ENCODE assay signal across 14 cellular contexts in the genomic region with DNA sequence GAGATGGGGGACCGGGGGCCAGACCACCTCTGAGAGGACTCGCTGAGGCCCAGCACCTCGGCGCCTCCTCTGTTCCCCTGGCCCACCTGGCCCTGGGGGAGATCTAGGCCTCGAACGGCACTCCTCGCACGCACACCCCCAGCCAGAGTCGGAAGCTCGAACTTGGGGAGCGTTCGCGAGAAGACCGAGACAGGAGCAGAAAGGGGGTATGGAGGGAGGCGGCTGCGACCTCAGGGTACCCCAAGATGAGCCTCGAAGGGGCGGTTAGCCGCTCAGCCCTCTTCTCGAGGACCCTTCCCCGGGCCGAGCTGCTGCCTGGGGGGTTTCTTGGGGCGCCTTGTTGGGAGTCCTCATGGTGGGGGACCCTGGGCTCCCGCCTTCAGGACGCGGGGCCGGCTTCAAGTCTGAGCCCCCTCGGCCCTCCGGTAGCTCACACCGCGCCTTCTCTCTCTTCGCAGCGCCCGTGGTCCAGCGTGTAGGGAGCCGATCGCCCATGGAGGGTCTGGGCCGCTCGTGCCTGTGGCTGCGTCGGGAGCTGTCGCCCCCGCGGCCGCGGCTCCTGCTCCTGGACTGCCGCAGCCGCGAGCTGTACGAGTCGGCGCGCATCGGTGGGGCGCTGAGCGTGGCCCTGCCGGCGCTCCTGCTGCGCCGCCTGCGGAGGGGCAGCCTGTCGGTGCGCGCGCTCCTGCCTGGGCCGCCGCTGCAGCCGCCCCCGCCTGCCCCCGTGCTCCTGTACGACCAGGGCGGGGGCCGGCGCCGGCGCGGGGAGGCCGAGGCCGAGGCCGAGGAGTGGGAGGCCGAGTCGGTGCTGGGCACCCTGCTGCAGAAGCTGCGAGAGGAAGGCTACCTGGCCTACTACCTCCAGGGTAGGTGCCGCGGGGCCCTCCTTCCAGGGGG. TPM values are rescaled to one million over a fixed set of nuclear protein-coding genes. Genes with fewer than 3 reads are reported as not detected.
A peak's percentile ranks its signal among the peaks of the same experiment; 100 is the strongest.
DNase-seq lines count a peak whose midpoint lies in the region; ATAC-seq, FAIRE-seq and TF ChIP-seq lines count a peak whose summit lies in the region.
"Had no signal": no experiment of that assay in that cellular context is flagged by ENCODE, and none has a peak within 500 bp of the region (broad histone marks: within the 10 kb centered on the region; RNA-seq: fewer than 3 reads in every experiment).

No MANE protein-coding gene starts in this region.

- ATAC-seq in HG03520 (IDR thresholded peaks at IDR 0.05; ENCODE audit: unreplicated experiment) (no peak), HG03457 (IDR thresholded peaks at IDR 0.05; ENCODE audit: unreplicated experiment) (no peak), GM18502 (IDR thresholded peaks at IDR 0.05; ENCODE audit: poor library complexity, unreplicated experiment) (no peak)

- TF ChIP-seq CTCF in endothelial cell of umbilical vein (IDR thresholded peaks at IDR 0.05; ENCODE audit: extremely low read depth in 1 of 2, insufficient read depth in 1 of 2, low read depth in 1 of 2, low read length in 2 of 2) (no peak), osteoblast (IDR thresholded peaks at IDR 0.05; ENCODE audit: extremely low read depth, low read depth, low read length) (no peak)

- H3K4me1 Mint-ChIP-seq in IgD-negative memory B cell, result peaks cover 0 to 2% (median 0%) of the 10 kb centered on the region in 3 donors

- no peak overlapping the region for H3K9ac ChIP-seq in endothelial cell of umbilical vein (replicated peaks; ENCODE audit: extremely low read depth, insufficient read depth, low read length)

- peak overlapping the region in 3 of 4 donors; percentile 28 to 74 (median 30) for H3K4me3 Mint-ChIP-seq in IgD-negative memory B cell
- H3K4me3 Mint-ChIP-seq: activated naive CD8-positive, alpha-beta T cell treated with anti-CD3 and anti-CD28 coated beads for 36 hours had no signal

- no peak overlapping the region for H3K4me3 ChIP-seq in endothelial cell of umbilical vein (replicated peaks in 1 of 3; ENCODE audit: insufficient read depth in 1 of 3, low read depth in 1 of 3, low read length in 3 of 3)
- no peak overlapping the region for H3K4me3 ChIP-seq in osteoblast (ENCODE audit: insufficient read depth, low read length)

- dilution Hi-C loops in endothelial cell of umbilical vein (cut with MboI; ENCODE audit: extremely low pct_ligation_motif_present, low sequenced_read_pairs), result no loop called here

- POLR2A ChIA-PET in endothelial cell of umbilical vein (lab: Charles Lee), result no interaction called here

- H3K9me3 ChIP-seq in endothelial cell of umbilical vein (replicated peaks; ENCODE audit: control insufficient read depth, insufficient read depth, low read length), result no peaks in the 10 kb centered on the region
- H3K9me3 ChIP-seq in osteoblast (ENCODE audit: low read depth, low read length), result no peaks in the 10 kb centered on the region

- H3K36me3 Mint-ChIP-seq in IgD-negative memory B cell, result no peaks in the 10 kb centered on the region
- H3K36me3 Mint-ChIP-seq: activated naive CD8-positive, alpha-beta T cell treated with anti-CD3 and anti-CD28 coated beads for 36 hours had no signal

- BruUV-seq in endothelial cell of umbilical vein (replicated peaks; lab: Mats Ljungman, UMichigan), result no TSS peak

- no peaks in the 10 kb centered on the region for H3K4me1 ChIP-seq in endothelial cell of umbilical vein (ENCODE audit: control insufficient read depth, extremely low read depth, insufficient read depth, low read length)
- no peaks in the 10 kb centered on the region for H3K4me1 ChIP-seq in osteoblast (ENCODE audit: insufficient read depth, low read length)

- CTCF ChIA-PET in endothelial cell of umbilical vein (lab: Charles Lee), result interaction anchor here (1.0 to 2.8 kb wide), 5 partner anchors 9 to 615 kb away, joined by 3 to 11 read pairs (median 4); no protein-coding TSS in a partner anchor

- no peak for TF ChIP-seq POLR2A in endothelial cell of umbilical vein (IDR thresholded peaks at IDR 0.05; ENCODE audit: low read depth, low read length)

- H3K27me3 Mint-ChIP-seq in IgD-negative memory B cell, result peaks cover 14% of the 10 kb centered on the region

- DNase-seq in D341Med (ENCODE audit: low spot score), result peak; percentile 9
- no peak for DNase-seq in endothelial cell of umbilical vein (ENCODE audit: low read depth, low spot score)
- DNase-seq in osteoblast (ENCODE audit: insufficient read length, low spot score, missing footprints), result peak; percentile 81
- no peak for DNase-seq in NCI-H82 treated with DMSO at 0.1 percent for 48 hours (lab: John Stamatoyannopoulos, UW; ENCODE audit: unreplicated experiment)
- DNase-seq: activated naive CD8-positive, alpha-beta T cell treated with anti-CD3 and anti-CD28 coated beads for 36 hours; NCI-H1105 treated with DMSO at 0.1 percent for 48 hours had no signal

- H3K27me3 ChIP-seq in endothelial cell of umbilical vein (ENCODE audit: control insufficient read depth in 2 of 2, insufficient read depth in 2 of 2, low read length in 2 of 2) (peaks cover 44 to 46% of the 10 kb centered on the region in 2 experiments), osteoblast (ENCODE audit: insufficient read depth, low read length) (peaks cover 34% of the 10 kb centered on the region)

- H3K27ac ChIP-seq in endothelial cell of umbilical vein (ENCODE audit: insufficient read depth, low read depth, low read length) (no peak overlapping the region), osteoblast (ENCODE audit: low read depth, low read length) (no peak overlapping the region)
- H3K27ac ChIP-seq: dorsolateral prefrontal cortex, HL-60, skin epidermis had no signal

- no peak overlapping the region for H3K27ac Mint-ChIP-seq in IgD-negative memory B cell
- H3K27ac Mint-ChIP-seq: activated naive CD8-positive, alpha-beta T cell treated with anti-CD3 and anti-CD28 coated beads for 36 hours had no signal

- no peaks in the 10 kb centered on the region for H3K79me2 ChIP-seq in endothelial cell of umbilical vein (ENCODE audit: control insufficient read depth, insufficient read depth, low read length)
- no peaks in the 10 kb centered on the region for H3K79me2 ChIP-seq in osteoblast (ENCODE audit: insufficient read depth, low read length)

- no peak for FAIRE-seq in endothelial cell of umbilical vein (lab: Jason Lieb, UNC)

- intact Hi-C loops in endothelial cell of umbilical vein (cut with micrococcal nuclease), result no loop called here

- no peaks in the 10 kb centered on the region for H4K20me1 ChIP-seq in endothelial cell of umbilical vein (replicated peaks; ENCODE audit: control insufficient read depth, extremely low read depth, insufficient read depth, low read length)
- no peaks in the 10 kb centered on the region for H4K20me1 ChIP-seq in osteoblast (ENCODE audit: insufficient read depth, low read length)

- H2AFZ ChIP-seq in endothelial cell of umbilical vein (ENCODE audit: low read depth, low read length), result no peak overlapping the region
- H2AFZ ChIP-seq in osteoblast (ENCODE audit: low read length), result no peak overlapping the region

- no peaks in the 10 kb centered on the region for H3K9me1 ChIP-seq in endothelial cell of umbilical vein (replicated peaks; ENCODE audit: control insufficient read depth, extremely low read depth, insufficient read depth, low read length)

- no peaks in the 10 kb centered on the region for H3K36me3 ChIP-seq in endothelial cell of umbilical vein (ENCODE audit: control insufficient read depth in 2 of 2, extremely low read depth in 1 of 2, insufficient read depth in 2 of 2, low read length in 2 of 2)
- H3K36me3 ChIP-seq in osteoblast (ENCODE audit: insufficient read depth, low read length), result no peaks in the 10 kb centered on the region

- H3K4me2 ChIP-seq in endothelial cell of umbilical vein (ENCODE audit: insufficient read depth, low read length), result no peak overlapping the region
- no peak overlapping the region for H3K4me2 ChIP-seq in osteoblast (ENCODE audit: insufficient read depth, low read length)

- peaks cover 0 to 1% (median 0%) of the 10 kb centered on the region in 3 donors for H3K9me3 Mint-ChIP-seq in IgD-negative memory B cell
- H3K9me3 Mint-ChIP-seq: activated naive CD8-positive, alpha-beta T cell treated with anti-CD3 and anti-CD28 coated beads for 36 hours had no signal

RNA-seq across cellular contexts. Expression of a gene that starts 0.7 kb away (rescaled TPM):
- polyA plus RNA-seq in IgD-negative memory B cell (not detected), endothelial cell of umbilical vein (0.04 and 0.05 TPM in 2 replicates)
- total RNA-seq in endothelial cell of umbilical vein (0.35 TPM in 1 of 2 replicates, not detected in the other), osteoblast (under 0.01 TPM in 2 replicates)
- 0.09 and 0.14 TPM in 2 replicates for polyA plus RNA-seq in endothelial cell of umbilical vein (2011; cell fraction: cytosol; rRNA removed)
- 0.05 TPM in 1 of 2 replicates, not detected in the other for polyA plus RNA-seq in endothelial cell of umbilical vein (2011; cell fraction: nucleus; rRNA removed)
- 0.19 and 0.29 TPM in 2 replicates for polyA plus RNA-seq in endothelial cell of umbilical vein (2012)
- 0.19 and 0.74 TPM in 2 replicates for polyA minus RNA-seq in endothelial cell of umbilical vein
- polyA minus RNA-seq in endothelial cell of umbilical vein (2011; cell fraction: cytosol; rRNA and poly(A)+ RNA removed), result 22.1 TPM
- not detected in 2 replicates for polyA minus RNA-seq in endothelial cell of umbilical vein (2011; cell fraction: nucleus; rRNA and poly(A)+ RNA removed)
- total RNA-seq: mononuclear cell had no signal

RNA-seq across cellular contexts. Expression of a gene that starts 25.9 kb away (rescaled TPM):
- polyA plus RNA-seq in IgD-negative memory B cell (not detected), endothelial cell of umbilical vein (0.12 and 0.37 TPM in 2 replicates)
- total RNA-seq in endothelial cell of umbilical vein (not detected in 2 replicates), osteoblast (0.29 and 0.36 TPM in 2 replicates)
- not detected in 2 replicates for polyA plus RNA-seq in endothelial cell of umbilical vein (2011; cell fraction: cytosol; rRNA removed)
- polyA plus RNA-seq in endothelial cell of umbilical vein (2011; cell fraction: nucleus; rRNA removed), result 0.42 and 0.59 TPM in 2 replicates
- not detected in 2 replicates for polyA plus RNA-seq in endothelial cell of umbilical vein (2012)
- polyA minus RNA-seq in endothelial cell of umbilical vein, result 1.3 TPM in 1 of 2 replicates, not detected in the other
- not detected for polyA minus RNA-seq in endothelial cell of umbilical vein (2011; cell fraction: cytosol; rRNA and poly(A)+ RNA removed)
- not detected in 2 replicates for polyA minus RNA-seq in endothelial cell of umbilical vein (2011; cell fraction: nucleus; rRNA and poly(A)+ RNA removed)

RNA-seq across cellular contexts. Expression of a gene that starts 40.0 kb away (rescaled TPM):
- polyA plus RNA-seq in IgD-negative memory B cell, result 0.08 TPM
- total RNA-seq in endothelial cell of umbilical vein, result 23.6 and 28.8 TPM in 2 replicates
- 22.7 and 22.8 TPM in 2 replicates for polyA plus RNA-seq in endothelial cell of umbilical vein
- 14.4 and 18.5 TPM in 2 replicates for polyA plus RNA-seq in endothelial cell of umbilical vein (2011; cell fraction: cytosol; rRNA removed)
- 23.1 and 36.6 TPM in 2 replicates for polyA plus RNA-seq in endothelial cell of umbilical vein (2011; cell fraction: nucleus; rRNA removed)
- 23.1 and 25.7 TPM in 2 replicates for polyA plus RNA-seq in endothelial cell of umbilical vein (2012)
- polyA minus RNA-seq in endothelial cell of umbilical vein, result 42.5 and 44.1 TPM in 2 replicates
- 35.0 TPM for polyA minus RNA-seq in endothelial cell of umbilical vein (2011; cell fraction: cytosol; rRNA and poly(A)+ RNA removed)
- polyA minus RNA-seq in endothelial cell of umbilical vein (2011; cell fraction: nucleus; rRNA and poly(A)+ RNA removed), result 10.9 and 18.4 TPM in 2 replicates
- total RNA-seq in osteoblast, result 15.3 and 19.5 TPM in 2 replicates

RNA-seq across cellular contexts. Expression of a gene that starts 48.8 kb away (rescaled TPM):
- polyA plus RNA-seq in IgD-negative memory B cell (56.1 TPM), endothelial cell of umbilical vein (37.0 and 42.9 TPM in 2 replicates)
- total RNA-seq in endothelial cell of umbilical vein (20.8 and 21.3 TPM in 2 replicates), osteoblast (29.3 and 33.0 TPM in 2 replicates)
- 26.8 and 30.4 TPM in 2 replicates for polyA plus RNA-seq in endothelial cell of umbilical vein (2011; cell fraction: cytosol; rRNA removed)
- 11.8 and 14.3 TPM in 2 replicates for polyA plus RNA-seq in endothelial cell of umbilical vein (2011; cell fraction: nucleus; rRNA removed)
- 22.0 and 25.3 TPM in 2 replicates for polyA plus RNA-seq in endothelial cell of umbilical vein (2012)
- 16.5 and 17.2 TPM in 2 replicates for polyA minus RNA-seq in endothelial cell of umbilical vein
- 23.0 TPM for polyA minus RNA-seq in endothelial cell of umbilical vein (2011; cell fraction: cytosol; rRNA and poly(A)+ RNA removed)
- polyA minus RNA-seq in endothelial cell of umbilical vein (2011; cell fraction: nucleus; rRNA and poly(A)+ RNA removed), result 1.7 and 4.5 TPM in 2 replicates

Comparison
In these comparisons a context has a peak if more than half of its experiments do, and no peak if none do; other contexts are left out.
1. DNase-seq: peak in D341Med (single experiment) and osteoblast (single experiment); none in endothelial cell of umbilical vein (single experiment) and NCI-H82 treated with DMSO at 0.1 percent for 48 hours (single experiment).